In the genomic region with DNA sequence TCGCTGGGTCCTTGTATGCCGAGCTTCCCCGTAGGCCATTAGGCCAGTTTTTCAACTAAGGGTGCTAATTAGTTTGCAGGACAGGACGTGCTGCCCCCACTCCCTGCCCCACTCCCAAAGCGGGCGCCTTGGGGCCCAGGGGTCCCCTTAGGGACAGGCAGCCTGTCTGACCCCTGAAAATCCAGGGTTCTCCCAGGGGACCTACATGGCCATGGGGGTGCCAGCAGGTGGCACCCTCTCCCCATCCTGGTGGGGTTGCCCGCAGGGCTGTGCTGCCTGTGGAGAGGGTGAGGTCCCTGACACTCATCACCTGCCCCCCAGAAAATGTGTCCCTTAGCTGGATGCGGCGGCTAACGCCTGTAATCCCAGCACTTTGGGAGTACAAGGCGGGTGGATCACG, we compare ENCODE assay signal across 8 cellular contexts. TPM values are rescaled to one million over a fixed set of nuclear protein-coding genes. Genes with fewer than 3 reads are reported as not detected.
DNase-seq lines count a peak whose midpoint lies in the region; ATAC-seq lines count a peak whose summit lies in the region.

No MANE protein-coding gene starts in this region.

- no peak overlapping the region for H3K27ac ChIP-seq in right cardiac atrium (ENCODE audit: low read length)

- H3K9me3 Mint-ChIP-seq in activated naive CD4-positive, alpha-beta T cell treated with anti-CD3 and anti-CD28 coated beads, Interleukin-2, amount 50 U/mL, for 72 hours: peaks cover 14 to 15% of the 10 kb centered on the region in 2 donors

- no peak overlapping the region for H3K4me3 ChIP-seq in right cardiac atrium (ENCODE audit: low read length)

- H3K4me1 ChIP-seq in right cardiac atrium (ENCODE audit: control insufficient read depth, insufficient read depth, low read length): no peaks in the 10 kb centered on the region

- no peaks in the 10 kb centered on the region for H3K27me3 ChIP-seq in right cardiac atrium (ENCODE audit: control insufficient read depth, insufficient read depth)

- ATAC-seq in activated naive CD4-positive, alpha-beta T cell treated with anti-CD3 and anti-CD28 coated beads, Interleukin-2, amount 50 U/mL, for 72 hours: peak; percentile 75 to 89
- ATAC-seq in right cardiac atrium: peak; percentile 67 to 70
- ATAC-seq in GM18861 (IDR thresholded peaks at IDR 0.05; ENCODE audit: unreplicated experiment): no peak
- no peak for ATAC-seq in GM19351 (IDR thresholded peaks at IDR 0.05; ENCODE audit: unreplicated experiment)

- no peaks in the 10 kb centered on the region for H3K9me3 ChIP-seq in right cardiac atrium (ENCODE audit: control insufficient read depth, low read length)

- no peak overlapping the region for H3K27ac Mint-ChIP-seq in activated naive CD4-positive, alpha-beta T cell treated with anti-CD3 and anti-CD28 coated beads, Interleukin-2, amount 50 U/mL, for 72 hours

- DNase-seq in NCI-H146 (lab: John Stamatoyannopoulos, UW) (peak; percentile 31), NCI-H146 treated with DMSO at 0.1 percent for 48 hours (lab: John Stamatoyannopoulos, UW; ENCODE audit: unreplicated experiment) (no peak), NCI-H345 treated with DMSO at 0.1 percent for 48 hours (lab: John Stamatoyannopoulos, UW; ENCODE audit: unreplicated experiment) (peak; percentile 33), right cardiac atrium (peak; percentile 41 to 82 (median 76))
- DNase-seq in activated naive CD4-positive, alpha-beta T cell treated with anti-CD3 and anti-CD28 coated beads, Interleukin-2, amount 50 U/mL, for 72 hours (ENCODE audit: low spot score in 2 of 2): peak in 1 of 2 donors; percentile 55
- peak; percentile 33 to 37 for DNase-seq in stimulated activated CD4-positive, alpha-beta T cell treated with anti-CD3 and anti-CD28 coated beads, Interleukin-2, amount 100 ng/mL, for 48 hours

- intact Hi-C loops in right cardiac atrium (cut with DNase I): loop anchor here in 2 of 4 donors (5.0 kb wide), 1 partner anchor 90 kb away; a partner anchor contains a TSS

- 59% methylated on average over 12 of the region's 12 CpGs for WGBS in right cardiac atrium

- H3K36me3 Mint-ChIP-seq in activated naive CD4-positive, alpha-beta T cell treated with anti-CD3 and anti-CD28 coated beads, Interleukin-2, amount 50 U/mL, for 72 hours: peaks cover 10 to 22% of the 10 kb centered on the region in 2 donors

RNA-seq across cellular contexts. Expression of a gene that starts 8.5 kb away (rescaled TPM):
- under 1 TPM in 1 of 2 donors, not detected in 1; 0.02 TPM for total RNA-seq in activated naive CD4-positive, alpha-beta T cell treated with anti-CD3 and anti-CD28 coated beads, Interleukin-2, amount 50 U/mL, for 72 hours
- total RNA-seq in right cardiac atrium: not detected
- polyA plus RNA-seq in right cardiac atrium: not detected

RNA-seq across cellular contexts. Expression of a gene that starts 14.9 kb away (rescaled TPM):
- 10 to 100 TPM in 1 of 2 donors, 1 to 10 TPM in 1; 8.5 to 12.3 TPM for total RNA-seq in activated naive CD4-positive, alpha-beta T cell treated with anti-CD3 and anti-CD28 coated beads, Interleukin-2, amount 50 U/mL, for 72 hours
- total RNA-seq in right cardiac atrium: 10 to 100 TPM; 46.3 to 90.6 (median 71.6) TPM
- polyA plus RNA-seq in right cardiac atrium: 73.3 TPM

RNA-seq across cellular contexts. Expression of a gene that starts 51.1 kb away (rescaled TPM):
- total RNA-seq in activated naive CD4-positive, alpha-beta T cell treated with anti-CD3 and anti-CD28 coated beads, Interleukin-2, amount 50 U/mL, for 72 hours: 10 to 100 TPM; 10.6 to 15.6 TPM
- total RNA-seq in right cardiac atrium: 10 to 100 TPM; 15.2 to 24.9 (median 22.2) TPM
- polyA plus RNA-seq in right cardiac atrium: 17.1 TPM

Comparison
In these comparisons a context has a peak if more than half of its experiments do, and no peak if none do; other contexts are left out.
1. ATAC-seq: peak in activated naive CD4-positive, alpha-beta T cell treated with anti-CD3 and anti-CD28 coated beads, Interleukin-2, amount 50 U/mL, for 72 hours (2 of 2) and right cardiac atrium (2 of 2); none in GM18861 (single experiment) and GM19351 (single experiment).